ENCODE assay signal across 17 cellular contexts in the genomic region with DNA sequence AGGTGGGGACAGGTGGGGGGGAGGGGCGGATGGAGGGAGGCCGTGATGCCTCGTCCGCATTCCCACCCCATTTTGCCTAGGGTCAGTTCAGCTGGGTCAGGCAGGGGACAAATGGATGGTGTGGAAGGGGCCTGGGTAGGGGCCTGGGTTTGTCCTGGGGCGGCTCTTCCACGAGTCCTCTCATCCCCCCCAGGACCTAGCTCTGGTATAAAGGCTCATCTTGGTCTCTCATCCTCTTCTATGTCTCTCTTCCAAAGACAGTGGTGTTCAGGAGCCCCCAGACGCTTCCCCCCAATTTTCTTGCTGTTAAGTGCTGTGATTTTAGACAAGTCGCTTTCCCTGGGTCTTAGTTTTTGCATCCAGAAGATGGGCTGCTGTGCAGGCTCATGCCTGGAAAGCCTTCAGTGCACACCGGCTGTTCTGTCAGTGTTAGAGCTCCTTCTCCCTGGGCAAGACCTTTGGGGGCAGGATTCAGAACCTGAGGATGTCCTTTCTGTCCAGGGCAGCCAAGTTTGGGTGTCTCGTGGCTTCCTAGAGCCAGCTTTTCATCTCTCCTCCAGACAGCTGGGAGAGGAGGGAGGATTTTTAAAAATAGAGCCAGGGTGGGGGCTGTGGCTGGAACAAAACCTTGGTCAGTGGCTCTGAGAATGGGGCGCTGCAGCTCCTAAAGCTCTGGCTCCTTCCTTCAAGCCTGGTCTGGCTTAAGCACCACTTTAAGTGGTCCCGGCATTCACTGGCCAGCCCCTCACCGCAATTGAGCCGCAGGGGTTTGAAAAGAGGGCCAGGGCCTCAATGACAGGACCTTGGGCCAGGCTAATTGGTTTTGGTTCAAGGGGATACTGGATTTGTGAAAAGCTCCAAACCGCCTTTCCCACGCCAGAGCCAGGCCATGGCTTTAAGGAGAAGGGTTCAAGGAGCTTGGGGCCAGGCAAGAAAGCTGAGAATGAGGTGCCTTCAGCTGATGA. TPM values are rescaled to one million over a fixed set of nuclear protein-coding genes. Genes with fewer than 3 reads are reported as not detected.
DNase-seq lines count a peak whose midpoint lies in the region; ATAC-seq and TF ChIP-seq lines count a peak whose summit lies in the region.
"Had no signal": no experiment of that assay in that cellular context is flagged by ENCODE, and none has a peak within 500 bp of the region (broad histone marks: within the 10 kb centered on the region; RNA-seq: fewer than 3 reads in every experiment).

No MANE protein-coding gene starts in this region.

- H3K27ac ChIP-seq in coronary artery, result no peak overlapping the region

- no peaks in the 10 kb centered on the region for H3K36me3 Mint-ChIP-seq in activated naive CD4-positive, alpha-beta T cell treated with anti-CD3 and anti-CD28 coated beads, Interleukin-2, amount 10 ng/mL, durations not matched to agents 7 days and 5 days
- H3K36me3 Mint-ChIP-seq in nephron (ENCODE audit: low read depth), result no peaks in the 10 kb centered on the region

- no peak for DNase-seq in activated naive CD4-positive, alpha-beta T cell treated with anti-CD3 and anti-CD28 coated beads, Interleukin-2, amount 10 ng/mL, durations not matched to agents 7 days and 5 days
- no peak for DNase-seq in activated naive CD4-positive, alpha-beta T cell treated with Interleukin-2 at 50 U/mL for 16 hours
- no peak for DNase-seq in coronary artery (ENCODE audit: low spot score)
- no peak for DNase-seq in omental fat pad (ENCODE audit: low spot score)
- DNase-seq: COR-L47; HCEC 1CT; NCI-H2107; NCI-H345; NCI-H526 treated with DMSO at 0.1 percent for 48 hours; NK-92 treated with Interleukin-12 subunit alpha and Interleukin-12 subunit beta, amount 100 ng/mL, for 24 hours; OCI-M1; RPMI8226 had no signal

- no peaks in the 10 kb centered on the region for H3K9me3 Mint-ChIP-seq in activated naive CD4-positive, alpha-beta T cell treated with anti-CD3 and anti-CD28 coated beads, Interleukin-2, amount 10 ng/mL, durations not matched to agents 7 days and 5 days
- H3K9me3 Mint-ChIP-seq in nephron, result no peaks in the 10 kb centered on the region

- H3K4me1 Mint-ChIP-seq in activated naive CD4-positive, alpha-beta T cell treated with anti-CD3 and anti-CD28 coated beads, Interleukin-2, amount 10 ng/mL, durations not matched to agents 7 days and 5 days, result peaks cover 3% of the 10 kb centered on the region
- H3K4me1 Mint-ChIP-seq in nephron, result peaks cover 9% of the 10 kb centered on the region

- peaks cover 99% of the 10 kb centered on the region for H3K27me3 Mint-ChIP-seq in activated naive CD4-positive, alpha-beta T cell treated with anti-CD3 and anti-CD28 coated beads, Interleukin-2, amount 10 ng/mL, durations not matched to agents 7 days and 5 days
- H3K27me3 Mint-ChIP-seq in nephron (ENCODE audit: low read depth), result peaks cover 98% of the 10 kb centered on the region

- CTCF ChIA-PET in activated naive CD4-positive, alpha-beta T cell treated with anti-CD3 and anti-CD28 coated beads, Interleukin-2, amount 10 ng/mL, durations not matched to agents 7 days and 5 days (lab: Charles Lee), result interaction anchor here (1.8 to 3.3 kb wide), 2 partner anchors 14 to 57 kb away, joined by 7 to 19 read pairs; no protein-coding TSS in a partner anchor

- ATAC-seq in GM18498 (IDR thresholded peaks at IDR 0.05; ENCODE audit: unreplicated experiment), result no peak
- ATAC-seq in GM18520 (IDR thresholded peaks at IDR 0.05; ENCODE audit: unreplicated experiment), result no peak
- no peak for ATAC-seq in omental fat pad (ENCODE audit: low FRiP score)
- ATAC-seq in HG03280 (IDR thresholded peaks at IDR 0.05; ENCODE audit: unreplicated experiment), result no peak

- H3K27ac Mint-ChIP-seq in activated naive CD4-positive, alpha-beta T cell treated with anti-CD3 and anti-CD28 coated beads, Interleukin-2, amount 10 ng/mL, durations not matched to agents 7 days and 5 days, result peak overlapping the region; percentile 73
- no peak overlapping the region for H3K27ac Mint-ChIP-seq in nephron
- H3K27ac Mint-ChIP-seq: CD14-positive monocyte had no signal

- peak overlapping the region; percentile 65 for H3K4me3 ChIP-seq in coronary artery

- TF ChIP-seq CTCF in coronary artery (IDR thresholded peaks at IDR 0.05) (no peak), nephron (IDR thresholded peaks at IDR 0.05; ENCODE audit: unreplicated experiment in 3 of 3) (no peak), omental fat pad (IDR thresholded peaks at IDR 0.05) (no peak)

- H3K4me3 Mint-ChIP-seq in activated naive CD4-positive, alpha-beta T cell treated with anti-CD3 and anti-CD28 coated beads, Interleukin-2, amount 10 ng/mL, durations not matched to agents 7 days and 5 days, result no peak overlapping the region
- H3K4me3 Mint-ChIP-seq in nephron, result peak overlapping the region; percentile 8 to 77 (median 69)

RNA-seq across cellular contexts. Expression of a gene that starts 37.7 kb away (rescaled TPM):
- 10 to 100 TPM; 52.9 to 93.3 (median 66.9) TPM for total RNA-seq in omental fat pad
